In the genomic region with DNA sequence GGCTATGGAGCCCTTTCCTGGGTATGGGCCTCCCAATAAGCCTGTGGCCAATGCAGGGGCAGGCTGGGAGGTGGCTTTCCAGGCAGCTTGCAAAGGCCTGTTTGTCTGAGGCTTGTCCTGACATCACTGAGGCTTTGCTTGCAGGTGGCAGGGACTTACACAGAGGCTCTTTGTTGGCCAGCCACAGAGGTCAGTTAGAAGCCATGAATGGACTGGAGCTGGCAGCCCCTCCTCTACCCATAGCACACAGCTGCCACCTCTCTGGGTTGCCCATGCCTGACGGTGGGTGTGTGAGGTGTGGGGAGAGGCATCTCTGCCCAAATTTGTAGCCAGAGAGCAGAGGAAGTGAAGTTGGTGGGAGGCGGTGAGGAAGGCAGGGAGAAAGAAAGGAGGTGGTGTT, we compare ENCODE assay signal across 14 cellular contexts. TPM values are rescaled to one million over a fixed set of nuclear protein-coding genes. Genes with fewer than 3 reads are reported as not detected.
DNase-seq lines count a peak whose midpoint lies in the region; ATAC-seq, FAIRE-seq and TF ChIP-seq lines count a peak whose summit lies in the region.
"Had no signal": no experiment of that assay in that cellular context is flagged by ENCODE, and none has a peak within 500 bp of the region (broad histone marks: within the 10 kb centered on the region; RNA-seq: fewer than 3 reads in every experiment).

No MANE protein-coding gene starts in this region.

- no peak overlapping the region for H3K56ac ChIP-seq in IMR-90 (ENCODE audit: extremely low read depth, insufficient read depth, low read length)

- in situ Hi-C loops in IMR-90 (cut with MboI; ENCODE audit: low sequenced_read_pairs) (no loop called here), K562 (cut with MboI) (no loop called here)

- H3K4me1 Mint-ChIP-seq in neural progenitor cell (peaks cover 14% of the 10 kb centered on the region), chondrocyte (ENCODE audit: low read depth) (peaks cover 58% of the 10 kb centered on the region)

- H3K9me3 Mint-ChIP-seq in neural progenitor cell = no peaks in the 10 kb centered on the region
- no peaks in the 10 kb centered on the region for H3K9me3 Mint-ChIP-seq in chondrocyte (ENCODE audit: low read depth)
- H3K9me3 Mint-ChIP-seq: CD4-positive, alpha-beta memory T cell; stimulated activated naive CD8-positive, alpha-beta T cell treated with anti-CD3 and anti-CD28 coated beads, Interleukin-15, amount 100 ng/mL, for 72 hours had no signal

- dilution Hi-C loops in IMR-90 (cut with HindIII; ENCODE audit: low sequenced_read_pairs, unreplicated experiment) = no loop called here

- no peak overlapping the region for H3K23ac ChIP-seq in IMR-90 (ENCODE audit: low read depth, low read length)

- H3K36me3 Mint-ChIP-seq in neural progenitor cell (peaks cover 6% of the 10 kb centered on the region), chondrocyte (ENCODE audit: low read depth) (no peaks in the 10 kb centered on the region)

- H3K27me3 Mint-ChIP-seq in neural progenitor cell (ENCODE audit: insufficient read depth, low read depth) = peaks cover 5% of the 10 kb centered on the region
- H3K27me3 Mint-ChIP-seq in chondrocyte (ENCODE audit: low read depth) = no peaks in the 10 kb centered on the region
- H3K27me3 Mint-ChIP-seq: CD4-positive, alpha-beta memory T cell; stimulated activated naive CD8-positive, alpha-beta T cell treated with anti-CD3 and anti-CD28 coated beads, Interleukin-15, amount 100 ng/mL, for 72 hours had no signal

- CTCF ChIA-PET in IMR-90 (lab: Yijun Ruan, JAX) = interaction anchor here (0.6 to 0.9 kb wide), 2 partner anchors 46 to 48 kb away, joined by 3 read pairs; no protein-coding TSS in a partner anchor
- CTCF ChIA-PET in K562 (lab: Yijun Ruan, JAX; ENCODE audit: low intra/inter-chr PET ratio) = interaction anchor here (0.5 kb wide), 1 partner anchor 68 kb away, joined by 3 read pairs; no protein-coding TSS in a partner anchor

- WGBS in IMR-90 (ENCODE audit: extremely low coverage in 2 of 2, insufficient read length in 1 of 2), 2 experiments = 80% methylated on average over 1 of the region's 2 CpGs; no CpG with 5 or more reads in 1 of the 2 experiments
- WGBS in K562 (ENCODE audit: insufficient coverage, low coverage, missing lambda C conversion rate) = 49% methylated on average over 2 of the region's 2 CpGs

- H3K36me3 ChIP-seq in IMR-90 (ENCODE audit: control insufficient read depth, insufficient read depth, low read length) (peaks cover 9% of the 10 kb centered on the region; the same call in 1 of the 2 replicates), K562 (ENCODE audit: control insufficient read depth, insufficient read depth, low read length) (peaks cover 36% of the 10 kb centered on the region; the same call in 2 of the 3 replicates), neural progenitor cell (no peaks in the 10 kb centered on the region)
- H3K36me3 ChIP-seq: neutrophil had no signal

- no peak overlapping the region for H2BK15ac ChIP-seq in IMR-90 (ENCODE audit: low read depth, low read length)

- H3K9me3 ChIP-seq in IMR-90 (ENCODE audit: control insufficient read depth, insufficient read depth, low read length) (no peaks in the 10 kb centered on the region), K562 (replicated peaks; ENCODE audit: control insufficient read depth, insufficient read depth, low read depth, low read length) (no peaks in the 10 kb centered on the region), neural progenitor cell (ENCODE audit: low read depth) (no peaks in the 10 kb centered on the region)
- H3K9me3 ChIP-seq: neutrophil had no signal

- H3F3A ChIP-seq in neural progenitor cell (ENCODE audit: low read depth) = peaks cover 7% of the 10 kb centered on the region

- H3K27ac Mint-ChIP-seq in neural progenitor cell (no peak overlapping the region), chondrocyte (ENCODE audit: unreplicated experiment) (no peak overlapping the region)

- ATAC-seq in IMR-90 (ENCODE audit: low read depth) = no peak
- peak; percentile 28 for ATAC-seq in K562
- no peak for ATAC-seq in GM19023 (IDR thresholded peaks at IDR 0.05; ENCODE audit: unreplicated experiment)
- ATAC-seq: stimulated activated naive CD8-positive, alpha-beta T cell treated with anti-CD3 and anti-CD28 coated beads, Interleukin-15, amount 100 ng/mL, for 72 hours had no signal

- no peak overlapping the region for H3K27ac ChIP-seq in IMR-90 (ENCODE audit: insufficient read depth, low read length)
- H3K27ac ChIP-seq in K562 (ENCODE audit: extremely low read depth, low read depth, low read length) = no peak overlapping the region
- peak overlapping the region; percentile 22 for H3K27ac ChIP-seq in neural progenitor cell
- H3K27ac ChIP-seq: neutrophil had no signal

- no peak overlapping the region for H3K14ac ChIP-seq in IMR-90 (replicated peaks; ENCODE audit: low read depth, low read length)

- no peak overlapping the region for H4K5ac ChIP-seq in IMR-90 (ENCODE audit: low read depth, low read length)

- TF ChIP-seq EP300 in K562 (IDR thresholded peaks at IDR 0.05; ENCODE audit: low read length) = no peak

- H3K4me3 Mint-ChIP-seq in neural progenitor cell (no peak overlapping the region), chondrocyte (ENCODE audit: unreplicated experiment) (no peak overlapping the region)
- H3K4me3 Mint-ChIP-seq: CD4-positive, alpha-beta memory T cell; stimulated activated naive CD8-positive, alpha-beta T cell treated with anti-CD3 and anti-CD28 coated beads, Interleukin-15, amount 100 ng/mL, for 72 hours had no signal

- no peak overlapping the region for H2AFZ ChIP-seq in IMR-90 (replicated peaks; ENCODE audit: low read length, poor library complexity)
- no peak overlapping the region for H2AFZ ChIP-seq in K562 (ENCODE audit: low read depth, low read length)
- H2AFZ ChIP-seq in neural progenitor cell (replicated peaks) = no peak overlapping the region

- TF ChIP-seq POLR2A in IMR-90 (IDR thresholded peaks at IDR 0.05; ENCODE audit: low read depth, low read length) (no peak), K562 (conservative IDR thresholded peaks at IDR 0.05) (no peak)

- H2AK5ac ChIP-seq in IMR-90 (ENCODE audit: low read depth, low read length) = peak overlapping the region; percentile 14; the same call in 1 of the 2 replicates

- DNase-seq in C1 segment of cervical spinal cord (lab: John Stamatoyannopoulos, UW) = peak in 10 of 14 donors; percentile 23 to 92 (median 42)
- no peak for DNase-seq in IMR-90
- DNase-seq in K562 (ENCODE audit: extremely low read depth in 1 of 4, low spot score in 3 of 4) = no peak
- peak; percentile 74 for DNase-seq in neural progenitor cell (ENCODE audit: low spot score)
- DNase-seq in GM19240 (ENCODE audit: insufficient read length, low spot score) = no peak
- DNase-seq in chondrocyte (ENCODE audit: low spot score) = no peak
- no peak for DNase-seq in mesenteric fat pad (ENCODE audit: low spot score)
- DNase-seq: CD4-positive, alpha-beta memory T cell; NCI-H1694; stimulated activated naive CD8-positive, alpha-beta T cell treated with anti-CD3 and anti-CD28 coated beads, Interleukin-15, amount 100 ng/mL, for 72 hours had no signal

- intact Hi-C loops in IMR-90 (cut with micrococcal nuclease) (loop anchor here (2.0 kb wide), 1 partner anchor 15 kb away; no protein-coding TSS in a partner anchor), K562 (cut with micrococcal nuclease) (no loop called here)

- no peak overlapping the region for H3K18ac ChIP-seq in IMR-90 (ENCODE audit: low read depth, low read length)

- no peak overlapping the region for H3K9ac ChIP-seq in IMR-90 (ENCODE audit: low read depth, low read length)
- H3K9ac ChIP-seq in K562 (ENCODE audit: insufficient read depth in 1 of 2, low read depth in 2 of 2, low read length in 2 of 2) = peak overlapping the region in 1 of 2 experiments; percentile 61; a peak in 1 of 4 replicates
- H3K9ac ChIP-seq in neural progenitor cell = no peak overlapping the region

- H3K4ac ChIP-seq in IMR-90 (ENCODE audit: low read depth, low read length) = no peak overlapping the region

- BruUV-seq in IMR-90 (replicated peaks; lab: Mats Ljungman, UMichigan) (no TSS peak), K562 (replicated peaks; lab: Mats Ljungman, UMichigan) (no TSS peak)

- H3K79me1 ChIP-seq in IMR-90 (ENCODE audit: low read depth in 1 of 2, low read length in 2 of 2) = peaks cover 55 to 82% of the 10 kb centered on the region in 2 experiments

- no peak overlapping the region for H4K91ac ChIP-seq in IMR-90 (ENCODE audit: insufficient read depth, low read depth, low read length)

- H2AK9ac ChIP-seq in IMR-90 (replicated peaks; ENCODE audit: low read depth, low read length, poor library complexity) = no peak overlapping the region

- POLR2A ChIA-PET in IMR-90 (lab: Charles Lee; ENCODE audit: unreplicated experiment) = no interaction called here
- POLR2A ChIA-PET in K562 (lab: Yijun Ruan, JAX) = interaction anchor here (0.6 to 1.5 kb wide), 5 partner anchors 9 to 582 kb away, joined by 3 to 4 read pairs (median 3); no protein-coding TSS in a partner anchor

- H4K8ac ChIP-seq in IMR-90 (ENCODE audit: low read depth in 2 of 2, low read length in 2 of 2) = no peak overlapping the region

- H2BK5ac ChIP-seq in IMR-90 (ENCODE audit: low read depth, low read length, poor library complexity, severe bottlenecking) = no peak overlapping the region

- H2BK20ac ChIP-seq in IMR-90 (ENCODE audit: low read depth, low read length) = no peak overlapping the region

- no peak overlapping the region for H2BK120ac ChIP-seq in IMR-90 (ENCODE audit: low read depth, low read length)

- TF ChIP-seq CTCF in IMR-90 (conservative IDR thresholded peaks at IDR 0.05; ENCODE audit: low read depth, low read length) (no peak), K562 (IDR thresholded peaks at IDR 0.05 in 2 of 3, conservative IDR thresholded peaks at IDR 0.05 in 1 of 3; ENCODE audit: insufficient read depth in 2 of 3, low read depth in 1 of 3, low read length in 3 of 3) (no peak), neural progenitor cell (IDR thresholded peaks at IDR 0.05) (no peak), chondrocyte (IDR thresholded peaks at IDR 0.05) (no peak)

- H3K4me1 ChIP-seq in IMR-90 (ENCODE audit: control insufficient read depth, insufficient read depth, low read length) (peaks cover 43% of the 10 kb centered on the region), K562 (replicated peaks in 1 of 2; ENCODE audit: control insufficient read depth in 2 of 2, insufficient read depth in 2 of 2, low read length in 2 of 2) (peaks cover 0 to 6% of the 10 kb centered on the region in 2 experiments; a peak in 1 of 5 replicates), neural progenitor cell (peaks cover 13% of the 10 kb centered on the region)

- H4K20me1 ChIP-seq in IMR-90 (ENCODE audit: insufficient read depth, low read length) (peaks cover 92% of the 10 kb centered on the region), K562 (replicated peaks; ENCODE audit: control insufficient read depth, insufficient read depth, low read length) (peaks cover 9% of the 10 kb centered on the region; the same call in 1 of the 2 replicates), neural progenitor cell (ENCODE audit: low read depth) (peaks cover 8% of the 10 kb centered on the region)

- H3K27me3 ChIP-seq in IMR-90 (ENCODE audit: control insufficient read depth, insufficient read depth, low read length) (no peaks in the 10 kb centered on the region), K562 (ENCODE audit: control insufficient read depth in 2 of 2, insufficient read depth in 2 of 2, low read length in 2 of 2) (no peaks in the 10 kb centered on the region), neural progenitor cell (no peaks in the 10 kb centered on the region)
- H3K27me3 ChIP-seq: neutrophil had no signal

- TF ChIP-seq RAD21 in IMR-90 (IDR thresholded peaks at IDR 0.05; ENCODE audit: low read length) (no peak), K562 (CRISPR knock-in tag; conservative IDR thresholded peaks at IDR 0.05 in 1 of 2, IDR thresholded peaks at IDR 0.05 in 1 of 2) (no peak)

- peaks cover 40% of the 10 kb centered on the region for H3K9me1 ChIP-seq in IMR-90 (ENCODE audit: insufficient read depth, low read length)
- peaks cover 4% of the 10 kb centered on the region for H3K9me1 ChIP-seq in K562 (ENCODE audit: control insufficient read depth, insufficient read depth, low read length)

- no peak for FAIRE-seq in K562 (lab: Jason Lieb, UNC)
- FAIRE-seq: bronchial epithelial cell, islet of Langerhans had no signal

- H3K79me2 ChIP-seq in K562 (ENCODE audit: control insufficient read depth, insufficient read depth, low read length) (peaks cover 33% of the 10 kb centered on the region), neural progenitor cell (ENCODE audit: low read depth) (peaks cover 12% of the 10 kb centered on the region)

- H3K4me2 ChIP-seq in IMR-90 (ENCODE audit: low read depth, low read length) (no peak overlapping the region), K562 (ENCODE audit: insufficient read depth, low read length) (no peak overlapping the region), neural progenitor cell (peak overlapping the region; percentile 52)

- H3K4me3 ChIP-seq in IMR-90 (ENCODE audit: insufficient read depth, low read depth, low read length) (no peak overlapping the region), K562 (no peak overlapping the region), neural progenitor cell (no peak overlapping the region)

RNA-seq across cellular contexts. Expression of gene LIMD1, which starts 17.1 kb away (rescaled TPM):
- total RNA-seq in IMR-90 (2012; rRNA removed) (21.5 and 22.5 TPM in 2 replicates), K562 (2014; rRNA removed) (12.4 and 19.0 TPM in 2 replicates), K562 (2014; rRNA removed; fragmentation: Illumina TruSeq; extraction: Trizol) (12.9 and 15.4 TPM in 2 replicates), K562 (2015; rRNA removed; fragmentation: Illumina TruSeq; extraction: Trizol) (15.8 and 17.7 TPM in 2 replicates), K562 (2021) (31.2 and 34.5 TPM in 2 replicates), neural progenitor cell (ENCODE audit: low replicate concordance) (10.0 and 14.8 TPM in 2 replicates), chondrocyte (20.0 to 32.0 TPM (median 29.6 TPM) in 3 replicates), mesenteric fat pad (26.5 TPM)
- polyA plus RNA-seq in IMR-90 (2012; rRNA removed) (20.5 and 20.9 TPM in 2 replicates), K562 (2011; rRNA removed) (21.2 and 25.8 TPM in 2 replicates), K562 (2014; fragmentation: Illumina TruSeq; extraction: Trizol) (15.7 and 16.9 TPM in 2 replicates), K562 (2014; fragmentation: Nextera tagmentation; extraction: Ambion mirVana) (1 to 10 TPM; 1.3 to 1.4 TPM), K562 (2014; rRNA removed) (15.6 and 17.5 TPM in 2 replicates)
- 12.3 and 13.9 TPM in 2 replicates for polyA plus RNA-seq in IMR-90 (2012; cell fraction: cytosol; rRNA removed)
- 52.7 and 53.0 TPM in 2 replicates for polyA plus RNA-seq in IMR-90 (2012; cell fraction: nucleus; rRNA removed; ENCODE audit: low replicate concordance)
- 68.0 and 142 TPM in 2 replicates for total RNA-seq in K562 (2011; cell fraction: chromatin; rRNA removed; ENCODE audit: low replicate concordance)
- 68.2 and 70.8 TPM in 2 replicates for total RNA-seq in K562 (2011; cell fraction: nucleolus; rRNA removed)
- total RNA-seq in K562 (2011; cell fraction: nucleoplasm; rRNA removed) = 73.4 and 82.1 TPM in 2 replicates
- 17.5 and 23.9 TPM in 2 replicates for polyA plus RNA-seq in K562 (2011; cell fraction: cytosol; rRNA removed)
- 64.7 and 116 TPM in 2 replicates for polyA plus RNA-seq in K562 (2011; cell fraction: nucleus; rRNA removed)
- 16.4 and 17.1 TPM in 2 replicates for polyA plus RNA-seq in K562 (2012)
- polyA minus RNA-seq in K562 (2011; rRNA and poly(A)+ RNA removed) = 20.8 and 31.8 TPM in 2 replicates
- polyA minus RNA-seq in K562 (2011; cell fraction: cytosol; rRNA and poly(A)+ RNA removed) = 22.5 and 23.9 TPM in 2 replicates
- polyA minus RNA-seq in K562 (2011; cell fraction: nucleus; rRNA and poly(A)+ RNA removed) = 27.7 and 31.9 TPM in 2 replicates

Comparison
In these comparisons a context has a peak if more than half of its experiments do, and no peak if none do; other contexts are left out.
1. DNase-seq: peak in C1 segment of cervical spinal cord (10 of 14) and neural progenitor cell (single experiment); none in IMR-90 (single experiment), K562 (0 of 4), GM19240 (single experiment), chondrocyte (single experiment) and mesenteric fat pad (single experiment).